8 cellular contexts compared by ENCODE assay signal in the genomic region with DNA sequence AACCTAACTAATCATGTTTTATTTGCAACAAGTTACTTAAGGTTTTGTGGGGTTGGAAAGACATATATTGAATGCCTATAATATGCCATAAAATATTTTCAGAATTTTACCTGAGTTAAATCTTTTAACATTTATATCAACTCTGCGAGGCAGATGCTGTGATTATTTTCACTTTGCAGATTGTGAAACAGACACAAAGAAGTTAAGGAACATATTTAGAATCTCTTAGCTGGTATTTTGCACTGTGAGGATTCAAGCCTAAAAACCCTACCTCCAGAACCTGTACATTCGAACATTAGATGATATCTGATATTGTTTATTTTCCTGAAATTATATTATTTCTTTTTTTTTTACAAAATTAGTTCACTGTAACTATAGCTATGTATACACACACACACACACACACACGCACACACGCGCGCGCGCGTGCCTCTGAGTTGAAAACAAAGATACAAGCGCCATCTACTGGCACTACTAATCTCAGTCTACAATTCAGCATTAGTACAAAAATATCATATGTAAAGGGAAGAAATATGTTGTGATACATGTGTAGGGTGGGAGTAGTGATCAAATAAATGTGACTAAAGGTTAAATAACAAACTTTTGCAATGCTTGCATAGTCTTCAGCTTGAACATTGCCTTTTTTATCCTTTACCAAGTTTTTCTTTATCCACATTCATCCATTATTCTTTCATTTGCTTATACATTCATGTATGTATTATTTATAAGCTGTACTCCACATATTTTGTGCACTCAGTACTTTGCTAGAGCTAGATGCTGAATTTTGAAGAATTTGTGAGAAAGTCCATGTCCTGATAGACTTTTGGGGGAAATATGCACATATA.
DNase-seq lines count a peak whose midpoint lies in the region; ATAC-seq and TF ChIP-seq lines count a peak whose summit lies in the region.

No MANE protein-coding gene starts in this region.

- TF ChIP-seq CTCF in PC-9 (conservative IDR thresholded peaks at IDR 0.05) = peak; percentile 78

- DNase-seq in D341Med (ENCODE audit: low spot score) (peak; percentile 42), HUDEP-2 (lab: John Stamatoyannopoulos, UW; ENCODE audit: unreplicated experiment in 76 of 76) (peak in 70 of 76 experiments; percentile 2 to 77 (median 59)), PC-9 (peak; percentile 37 to 54), activated T-helper 1 cell treated with Interleukin-2 at 50 U/mL for 16 hours (ENCODE audit: low read depth) (peak; percentile 16), fibroblast of gingiva (ENCODE audit: low read depth) (peak; percentile 89)

- POLR2A ChIA-PET in PC-9 (lab: Charles Lee; ENCODE audit: unreplicated experiment) = interaction anchor here (0.7 kb wide), 2 partner anchors 531 to 1701 kb away, joined by 3 to 9 read pairs; no protein-coding TSS in a partner anchor

- H3K9ac ChIP-seq in subcutaneous abdominal adipose tissue (ENCODE audit: low read length in 5 of 5) = peak overlapping the region in 2 of 5 donors; percentile 31 to 38

- no peak overlapping the region for H3K27ac ChIP-seq in PC-9
- no peak overlapping the region for H3K27ac ChIP-seq in subcutaneous abdominal adipose tissue (ENCODE audit: low read depth, low read length)

- H3F3A ChIP-seq in PC-9 (ENCODE audit: insufficient read depth, low read depth) = no peaks in the 10 kb centered on the region

- H2AFZ ChIP-seq in PC-9 (no peak overlapping the region), neuron (ENCODE audit: low read depth, low read length) (no peak overlapping the region)

- H3K4me3 ChIP-seq in PC-9 (peak overlapping the region; percentile 48; the same call in 1 of the 2 replicates), neuron (ENCODE audit: low read length) (peak overlapping the region; percentile 9), subcutaneous abdominal adipose tissue (ENCODE audit: low read depth in 1 of 5, low read length in 5 of 5) (peak overlapping the region in 4 of 5 donors; percentile 40 to 56 (median 42))

- H3K4me2 ChIP-seq in PC-9 = peak overlapping the region; percentile 71

- no peaks in the 10 kb centered on the region for H4K20me1 ChIP-seq in PC-9 (ENCODE audit: insufficient read depth)

- no peaks in the 10 kb centered on the region for H3K79me2 ChIP-seq in PC-9 (ENCODE audit: low read depth)

- CTCF ChIA-PET in PC-9 (lab: Charles Lee) = interaction anchor here (0.6 to 0.9 kb wide), 8 partner anchors 27 to 493 kb away, joined by 3 to 6 read pairs (median 4); no protein-coding TSS in a partner anchor

- H3K27me3 ChIP-seq in PC-9 (ENCODE audit: insufficient read depth, low read depth) (no peaks in the 10 kb centered on the region), neuron (ENCODE audit: insufficient read depth, low read length) (no peaks in the 10 kb centered on the region), subcutaneous abdominal adipose tissue (ENCODE audit: control insufficient read depth in 5 of 5, insufficient read depth in 4 of 5, low read length in 5 of 5) (no peaks in the 10 kb centered on the region)

- no TSS peak for BruUV-seq in PC-9 (replicated peaks; lab: Mats Ljungman, UMichigan)

- H3K9me2 ChIP-seq in PC-9 (ENCODE audit: insufficient read depth) = no peaks in the 10 kb centered on the region

- H3K4me1 ChIP-seq in PC-9 (replicated peaks; ENCODE audit: insufficient read depth) (no peaks in the 10 kb centered on the region), neuron (ENCODE audit: insufficient read depth, low read length) (peaks cover 14% of the 10 kb centered on the region), subcutaneous abdominal adipose tissue (ENCODE audit: control insufficient read depth in 5 of 5, insufficient read depth in 5 of 5, low read length in 5 of 5) (peaks cover 0 to 5% (median 0%) of the 10 kb centered on the region in 5 donors)

- ATAC-seq in GM21447 (IDR thresholded peaks at IDR 0.05; ENCODE audit: unreplicated experiment) = peak; percentile 88

- intact Hi-C loops in PC-9 (cut with micrococcal nuclease; ENCODE audit: unreplicated experiment) = loop anchor here (2.0 to 5.0 kb wide), 4 partner anchors 77 to 1987 kb away; no protein-coding TSS in a partner anchor

- H3K9me3 ChIP-seq in PC-9 (ENCODE audit: insufficient read depth, low read depth) (no peaks in the 10 kb centered on the region), neuron (ENCODE audit: low read length) (no peaks in the 10 kb centered on the region), subcutaneous abdominal adipose tissue (ENCODE audit: control insufficient read depth in 5 of 5, low read length in 5 of 5) (peaks cover 0 to 1% (median 0%) of the 10 kb centered on the region in 5 donors)

- H3K36me3 ChIP-seq in PC-9 (ENCODE audit: low read depth) (no peaks in the 10 kb centered on the region), neuron (ENCODE audit: insufficient read depth, low read length) (no peaks in the 10 kb centered on the region), subcutaneous abdominal adipose tissue (ENCODE audit: control insufficient read depth in 5 of 5, insufficient read depth in 5 of 5, low read length in 5 of 5) (no peaks in the 10 kb centered on the region)

Comparison
In these comparisons a context has a peak if more than half of its experiments do, and no peak if none do; other contexts are left out.
1. DNase-seq: peak in every context shown above with its lines; median percentile 89 in fibroblast of gingiva; 59 in HUDEP-2; 46 in PC-9; 42 in D341Med; 16 in activated T-helper 1 cell treated with Interleukin-2 at 50 U/mL for 16 hours.